ENCODE assay signal across 10 cellular contexts in the genomic region with DNA sequence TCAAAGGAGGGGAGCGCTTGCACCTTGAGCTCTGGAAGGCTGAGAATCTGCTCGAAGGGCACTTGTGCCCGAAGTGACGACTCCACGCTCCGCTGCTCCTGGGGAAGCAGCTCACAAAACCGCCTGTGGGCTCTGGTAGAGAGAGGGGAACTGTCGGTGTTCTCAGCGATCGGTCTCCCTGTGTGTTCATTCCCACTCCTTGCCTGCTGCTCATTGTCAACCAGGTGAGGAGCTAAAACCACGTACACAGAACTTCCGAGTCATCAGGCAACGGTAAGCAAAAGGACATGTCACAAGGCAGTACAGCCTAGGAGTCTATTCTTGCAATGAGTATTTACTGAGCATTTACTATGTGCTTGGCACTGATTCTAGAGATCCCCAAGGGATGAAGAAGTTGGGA. TPM values are rescaled to one million over a fixed set of nuclear protein-coding genes. Genes with fewer than 3 reads are reported as not detected.
DNase-seq lines count a peak whose midpoint lies in the region; ATAC-seq, FAIRE-seq and TF ChIP-seq lines count a peak whose summit lies in the region.
"Had no signal": no experiment of that assay in that cellular context is flagged by ENCODE, and none has a peak within 500 bp of the region (broad histone marks: within the 10 kb centered on the region; RNA-seq: fewer than 3 reads in every experiment).

No MANE protein-coding gene starts in this region.

- H3K9me3 ChIP-seq in DOHH2 (ENCODE audit: control insufficient read depth, insufficient read depth, low read length) (no peaks in the 10 kb centered on the region), OCI-LY3 (ENCODE audit: insufficient read depth, low read length) (no peaks in the 10 kb centered on the region), pancreas (no peaks in the 10 kb centered on the region)
- H3K9me3 ChIP-seq: ovary had no signal

- H3K4me3 ChIP-seq in DOHH2 (ENCODE audit: low read length) = peak overlapping the region; percentile 96
- no peak overlapping the region for H3K4me3 ChIP-seq in OCI-LY3 (ENCODE audit: low read length)
- peak overlapping the region; percentile 88 for H3K4me3 ChIP-seq in coronary artery
- H3K4me3 ChIP-seq in pancreas = peak overlapping the region in 3 of 4 donors; percentile 60 to 90 (median 89)

- FAIRE-seq in pancreas (lab: Jason Lieb, UNC) = no peak

- H3K79me2 ChIP-seq in DOHH2 (ENCODE audit: control insufficient read depth, low read length) (peaks cover 29% of the 10 kb centered on the region), OCI-LY3 (ENCODE audit: low read length) (peaks cover 4% of the 10 kb centered on the region; the same call in 1 of the 2 replicates)

- H3F3A ChIP-seq in DOHH2 (ENCODE audit: control insufficient read depth, insufficient read depth) = 0 out of 2 replicates have a peak, but pooled peaks cover 2% of the 10 kb centered on the region

- H3K27ac ChIP-seq in DOHH2 (ENCODE audit: low read depth, low read length) (peak overlapping the region; percentile 48), OCI-LY3 (ENCODE audit: low read length) (no peak overlapping the region), coronary artery (no peak overlapping the region), pancreas (peak overlapping the region; percentile 87 to 98 (median 93))
- H3K27ac ChIP-seq: ovary had no signal

- TF ChIP-seq CTCF in DOHH2 (IDR thresholded peaks at IDR 0.05; ENCODE audit: low read depth, low read length, poor library complexity, severe bottlenecking) (no peak), OCI-LY3 (IDR thresholded peaks at IDR 0.05; ENCODE audit: low read depth, low read length) (no peak), coronary artery (IDR thresholded peaks at IDR 0.05) (no peak), pancreas (IDR thresholded peaks at IDR 0.05) (no peak)

- no peak for ATAC-seq in pancreas
- ATAC-seq in GM21528 (IDR thresholded peaks at IDR 0.05; ENCODE audit: low FRiP score, unreplicated experiment) = no peak
- ATAC-seq in HG02610 (IDR thresholded peaks at IDR 0.05; ENCODE audit: unreplicated experiment) = no peak

- WGBS in pancreas, 2 donors = 40 to 41% methylated on average over 13 of the region's 13 CpGs

- no peaks in the 10 kb centered on the region for H4K20me1 ChIP-seq in DOHH2 (ENCODE audit: control insufficient read depth, insufficient read depth, low read depth, low read length)
- no peaks in the 10 kb centered on the region; the same call in 1 of the 2 replicates for H4K20me1 ChIP-seq in OCI-LY3 (ENCODE audit: insufficient read depth, low read length)

- H3K9ac ChIP-seq in OCI-LY3 (ENCODE audit: low read length) = no peak overlapping the region

- H2AFZ ChIP-seq in OCI-LY3 (ENCODE audit: low read depth, low read length) = no peak overlapping the region

- intact Hi-C loops in pancreas (cut with DNase I) = no loop called here

- H3K4me1 ChIP-seq in DOHH2 (ENCODE audit: control insufficient read depth, low read length) = peaks cover 35% of the 10 kb centered on the region
- peaks cover 11% of the 10 kb centered on the region for H3K4me1 ChIP-seq in OCI-LY3 (ENCODE audit: low read length)
- H3K4me1 ChIP-seq in pancreas = peaks cover 34 to 53% (median 45%) of the 10 kb centered on the region in 3 donors

- H3K9me2 ChIP-seq in DOHH2 (replicated peaks; ENCODE audit: control insufficient read depth, low read length) = no peaks in the 10 kb centered on the region

- DNase-seq in coronary artery (ENCODE audit: low spot score) = no peak
- DNase-seq in pancreas = peak in 1 of 6 donors; percentile 35
- DNase-seq in DMS153 (lab: John Stamatoyannopoulos, UW) = no peak
- no peak for DNase-seq in SKM-1 (lab: John Stamatoyannopoulos, UW; ENCODE audit: unreplicated experiment)
- DNase-seq: dorsolateral prefrontal cortex, ovary had no signal

- peaks cover 41% of the 10 kb centered on the region for H3K36me3 ChIP-seq in DOHH2 (ENCODE audit: control insufficient read depth, low read length)
- peaks cover 20% of the 10 kb centered on the region for H3K36me3 ChIP-seq in OCI-LY3 (replicated peaks; ENCODE audit: low read depth, low read length)
- H3K36me3 ChIP-seq in pancreas = peaks cover 0 to 15% (median 3%) of the 10 kb centered on the region in 3 donors
- H3K36me3 ChIP-seq: ovary had no signal

- H3K4me2 ChIP-seq in DOHH2 (ENCODE audit: low read length) (peak overlapping the region; percentile 100), OCI-LY3 (ENCODE audit: low read length) (peak overlapping the region; percentile 98; the same call in 1 of the 2 replicates)

- H3K27me3 ChIP-seq in DOHH2 (ENCODE audit: control insufficient read depth, low read length) (no peaks in the 10 kb centered on the region), OCI-LY3 (ENCODE audit: low read depth, low read length) (no peaks in the 10 kb centered on the region), pancreas (no peaks in the 10 kb centered on the region)
- H3K27me3 ChIP-seq: dorsolateral prefrontal cortex, ovary had no signal

RNA-seq across cellular contexts. Expression of a gene that starts 1.5 kb away (rescaled TPM):
- 10 to 100 TPM; 70.4 to 88.6 (median 79.3) TPM for total RNA-seq in pancreas
- 100 to 1,000 TPM; 153 to 162 TPM for polyA plus RNA-seq in pancreas

RNA-seq across cellular contexts. Expression of a gene that starts 1.8 kb away (rescaled TPM):
- 1 to 10 TPM; 2.6 to 7.0 (median 4.4) TPM for total RNA-seq in pancreas
- polyA plus RNA-seq in pancreas = 1 to 10 TPM; 2.0 to 3.3 TPM

RNA-seq across cellular contexts. Expression of a gene that starts 17.2 kb away (rescaled TPM):
- total RNA-seq in pancreas = under 1 TPM in 4 of 6 donors, not detected in 2; 0.19 to 0.46 (median 0.35) TPM
- 1 to 10 TPM; 1.3 to 2.4 TPM for polyA plus RNA-seq in pancreas

RNA-seq across cellular contexts. Expression of a gene that starts 31.1 kb away (rescaled TPM):
- 10 to 100 TPM; 33.1 to 63.9 (median 38.4) TPM for total RNA-seq in pancreas
- polyA plus RNA-seq in pancreas = 10 to 100 TPM; 32.5 to 39.3 TPM

RNA-seq across cellular contexts. Expression of a gene that starts 33.3 kb away (rescaled TPM):
- total RNA-seq in pancreas = 10 to 100 TPM; 19.3 to 37.7 (median 26.9) TPM
- polyA plus RNA-seq in pancreas = 10 to 100 TPM; 25.0 to 46.8 TPM

Comparison
In these comparisons a context has a peak if more than half of its experiments do, and no peak if none do; other contexts are left out.
1. H3K27ac ChIP-seq: peak in DOHH2 (single experiment) and pancreas (4 of 4); none in OCI-LY3 (single experiment) and coronary artery (0 of 2).